8 cellular contexts compared by ENCODE assay signal in the genomic region with DNA sequence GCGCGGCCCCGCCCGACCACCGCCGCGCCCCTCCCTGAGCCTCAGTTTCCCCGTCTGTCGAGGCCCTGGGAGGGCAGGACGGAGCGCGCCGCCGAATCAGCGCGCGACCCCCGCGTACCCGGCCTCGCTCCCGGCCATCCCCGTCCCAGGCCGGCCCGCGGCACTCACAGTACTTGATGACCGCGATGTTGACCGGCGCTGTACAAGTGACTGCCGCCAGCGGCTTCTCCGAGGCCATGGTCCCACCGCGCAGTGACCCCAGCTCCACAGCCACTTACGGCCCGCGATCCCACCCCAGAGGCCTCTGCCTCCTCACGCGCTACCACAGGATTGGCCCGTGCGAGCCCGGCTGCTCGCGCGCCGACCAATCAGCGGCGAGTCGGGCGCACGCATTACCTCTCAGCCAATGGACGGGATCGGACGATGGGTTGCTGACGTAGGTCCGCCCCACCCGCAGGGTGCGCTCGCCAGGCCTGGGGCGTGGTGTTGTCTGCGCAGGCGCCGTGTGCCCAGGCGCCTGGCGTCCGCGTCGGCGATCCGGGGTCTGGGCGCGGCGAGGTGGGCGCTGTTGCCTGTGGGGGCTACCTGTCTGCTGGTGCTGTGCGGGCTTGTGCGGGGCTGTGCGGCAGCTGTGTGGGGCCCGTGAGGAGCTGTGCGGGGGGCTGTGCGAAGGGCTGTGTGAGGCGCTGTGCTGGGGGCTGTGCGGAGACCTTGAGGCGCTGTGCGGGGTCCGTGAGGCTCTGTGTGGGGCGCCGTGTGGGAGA. TPM values are rescaled to one million over a fixed set of nuclear protein-coding genes. Genes with fewer than 3 reads are reported as not detected.
DNase-seq lines count a peak whose midpoint lies in the region; FAIRE-seq and TF ChIP-seq lines count a peak whose summit lies in the region.

A gene with protein sequence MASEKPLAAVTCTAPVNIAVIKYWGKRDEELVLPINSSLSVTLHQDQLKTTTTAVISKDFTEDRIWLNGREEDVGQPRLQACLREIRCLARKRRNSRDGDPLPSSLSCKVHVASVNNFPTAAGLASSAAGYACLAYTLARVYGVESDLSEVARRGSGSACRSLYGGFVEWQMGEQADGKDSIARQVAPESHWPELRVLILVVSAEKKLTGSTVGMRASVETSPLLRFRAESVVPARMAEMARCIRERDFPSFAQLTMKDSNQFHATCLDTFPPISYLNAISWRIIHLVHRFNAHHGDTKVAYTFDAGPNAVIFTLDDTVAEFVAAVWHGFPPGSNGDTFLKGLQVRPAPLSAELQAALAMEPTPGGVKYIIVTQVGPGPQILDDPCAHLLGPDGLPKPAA (minus strand): TSS at position 249 of the 764 bp plus-strand sequence. CDS start 11 bp downstream, at position 238.

- no peaks in the 10 kb centered on the region for H3K9me3 Mint-ChIP-seq in neural progenitor cell

- in situ Hi-C loops in HAP-1 (cut with MboI; ENCODE audit: low sequenced_read_pairs) = no loop called here

- peak within 1 kb of the TSS; percentile 67; the same call in 1 of the 2 replicates for H2AFZ ChIP-seq in MM.1S (ENCODE audit: low read length)
- peak within 1 kb of the TSS; percentile 79 for H2AFZ ChIP-seq in neural progenitor cell (replicated peaks)

- peak within 1 kb of the TSS; percentile 63 for H3K4me2 ChIP-seq in MM.1S (ENCODE audit: low read depth, low read length)
- peak within 1 kb of the TSS; percentile 95 for H3K4me2 ChIP-seq in neural progenitor cell

- no peaks in the 10 kb centered on the region for H3K9me2 ChIP-seq in MM.1S (replicated peaks; ENCODE audit: insufficient read depth, low read length)

- H3K36me3 ChIP-seq in HAP-1 (replicated peaks) (peaks cover 3% of the 10 kb centered on the region; the same call in 1 of the 2 replicates), MM.1S (replicated peaks; ENCODE audit: insufficient read depth, low read length) (no peaks in the 10 kb centered on the region), SJCRH30 (no peaks in the 10 kb centered on the region), neural progenitor cell (no peaks in the 10 kb centered on the region)

- H3K4me3 ChIP-seq in HAP-1 (peak within 1 kb of the TSS; percentile 81), MM.1S (ENCODE audit: low read length) (peak within 1 kb of the TSS; percentile 75), SJCRH30 (peak within 1 kb of the TSS; percentile 87), foreskin fibroblast (ENCODE audit: low read depth in 1 of 2, low read length in 2 of 2) (peak within 1 kb of the TSS; percentile 80 to 83), neural progenitor cell (peak within 1 kb of the TSS; percentile 76)

- peaks cover 4% of the 10 kb centered on the region for H3K27me3 Mint-ChIP-seq in neural progenitor cell (ENCODE audit: insufficient read depth, low read depth)

- peak; percentile 94 to 97 for DNase-seq in HAP-1 (ENCODE audit: low spot score in 2 of 2)
- DNase-seq in MM.1S = peak; percentile 91
- DNase-seq in SJCRH30 = peak; percentile 93 to 94
- peak; percentile 91 for DNase-seq in activated gamma-delta T cell treated with anti-CD3 and anti-CD28 coated beads, Interleukin-2, amount 50 U/mL, for 16 hours (ENCODE audit: low read depth)
- peak; percentile 98 to 99 for DNase-seq in foreskin fibroblast
- DNase-seq in neural progenitor cell (ENCODE audit: low spot score) = peak; percentile 99
- DNase-seq in stromal cell of bone marrow (ENCODE audit: low read depth) = peak; percentile 95

- no peaks in the 10 kb centered on the region for H3K36me3 Mint-ChIP-seq in neural progenitor cell

- no peaks in the 10 kb centered on the region for H3F3A ChIP-seq in MM.1S (ENCODE audit: insufficient read depth, low read length)
- peaks cover 10% of the 10 kb centered on the region for H3F3A ChIP-seq in neural progenitor cell (ENCODE audit: low read depth)

- H4K20me1 ChIP-seq in MM.1S (ENCODE audit: insufficient read depth, low read length) (no peaks in the 10 kb centered on the region), neural progenitor cell (ENCODE audit: low read depth) (peaks cover 33% of the 10 kb centered on the region)

- no peak within 1 kb of the TSS for H3K27ac Mint-ChIP-seq in neural progenitor cell

- peak within 1 kb of the TSS; percentile 89 for H3K4me3 Mint-ChIP-seq in neural progenitor cell

- peaks cover 13% of the 10 kb centered on the region for H3K79me2 ChIP-seq in MM.1S (ENCODE audit: low read length)
- peaks cover 53% of the 10 kb centered on the region for H3K79me2 ChIP-seq in neural progenitor cell (ENCODE audit: low read depth)

- TF ChIP-seq CTCF in MM.1S (IDR thresholded peaks at IDR 0.05; ENCODE audit: low read length) (peak; percentile 2; the same call in 1 of the 2 replicates), foreskin fibroblast (IDR thresholded peaks at IDR 0.05; ENCODE audit: low read depth, low read length) (no peak), neural progenitor cell (IDR thresholded peaks at IDR 0.05) (peak; percentile 7)

- peak within 1 kb of the TSS; percentile 78 for H3K9ac ChIP-seq in MM.1S (ENCODE audit: low read length)
- H3K9ac ChIP-seq in neural progenitor cell = peak within 1 kb of the TSS; percentile 68

- H3K27me3 ChIP-seq in HAP-1 (ENCODE audit: low read depth) (no peaks in the 10 kb centered on the region), MM.1S (replicated peaks; ENCODE audit: insufficient read depth, low read length) (no peaks in the 10 kb centered on the region), SJCRH30 (no peaks in the 10 kb centered on the region), neural progenitor cell (no peaks in the 10 kb centered on the region)

- H3K4me1 ChIP-seq in HAP-1 = peaks cover 7% of the 10 kb centered on the region
- no peaks in the 10 kb centered on the region for H3K4me1 ChIP-seq in MM.1S (ENCODE audit: low read length)
- no peaks in the 10 kb centered on the region for H3K4me1 ChIP-seq in SJCRH30
- H3K4me1 ChIP-seq in neural progenitor cell = peaks cover 4% of the 10 kb centered on the region

- FAIRE-seq in G401.6 (lab: Jason Lieb, UNC) = peak; percentile 96

- H3K9me3 ChIP-seq in HAP-1 (no peaks in the 10 kb centered on the region), MM.1S (replicated peaks; ENCODE audit: insufficient read depth, low read length) (no peaks in the 10 kb centered on the region), SJCRH30 (replicated peaks) (no peaks in the 10 kb centered on the region), neural progenitor cell (ENCODE audit: low read depth) (no peaks in the 10 kb centered on the region)

- H3K4me1 Mint-ChIP-seq in neural progenitor cell = peaks cover 25% of the 10 kb centered on the region

- H3K27ac ChIP-seq in MM.1S (ENCODE audit: low read length) (peak within 1 kb of the TSS; percentile 25; the same call in 1 of the 2 replicates), SJCRH30 (no peak within 1 kb of the TSS; the same call in 1 of the 2 replicates), neural progenitor cell (peak within 1 kb of the TSS; percentile 76)

RNA-seq across cellular contexts. Expression of the gene that starts here (rescaled TPM):
- 12.6 and 21.0 TPM in 2 replicates for total RNA-seq in SJCRH30 (2014; rRNA removed; shearing (Covaris generic))
- total RNA-seq in neural progenitor cell (ENCODE audit: low replicate concordance) = 12.7 and 53.7 TPM in 2 replicates
